In genomic region chr5:68024426-68024825, GRCh38 we compare ENCODE assay signal across 1 cellular context.
TF ChIP-seq lines count a peak whose summit lies in the region.

No MANE protein-coding gene starts in this region.

TF ChIP-seq in H1, 55 proteins besides CTCF, POLR2A, EP300 and RAD21 (continued from another document):
- TF ChIP-seq CHD7 (IDR thresholded peaks at IDR 0.05; ENCODE audit: insufficient replicate concordance, low read length) (no peak), BACH1 (IDR thresholded peaks at IDR 0.05; ENCODE audit: low read length) (no peak), SUZ12 (IDR thresholded peaks at IDR 0.05; ENCODE audit: low read length) (no peak), MAFK (IDR thresholded peaks at IDR 0.05; ENCODE audit: low read depth, low read length) (no peak), SIX5 (IDR thresholded peaks at IDR 0.05; ENCODE audit: low read depth, low read length) (no peak), SP1 (IDR thresholded peaks at IDR 0.05; ENCODE audit: low read depth, low read length) (no peak)
TF ChIP-seq in H1: peak in this region for 0.
